ENCODE assay signal across 8 cellular contexts in the genomic region with DNA sequence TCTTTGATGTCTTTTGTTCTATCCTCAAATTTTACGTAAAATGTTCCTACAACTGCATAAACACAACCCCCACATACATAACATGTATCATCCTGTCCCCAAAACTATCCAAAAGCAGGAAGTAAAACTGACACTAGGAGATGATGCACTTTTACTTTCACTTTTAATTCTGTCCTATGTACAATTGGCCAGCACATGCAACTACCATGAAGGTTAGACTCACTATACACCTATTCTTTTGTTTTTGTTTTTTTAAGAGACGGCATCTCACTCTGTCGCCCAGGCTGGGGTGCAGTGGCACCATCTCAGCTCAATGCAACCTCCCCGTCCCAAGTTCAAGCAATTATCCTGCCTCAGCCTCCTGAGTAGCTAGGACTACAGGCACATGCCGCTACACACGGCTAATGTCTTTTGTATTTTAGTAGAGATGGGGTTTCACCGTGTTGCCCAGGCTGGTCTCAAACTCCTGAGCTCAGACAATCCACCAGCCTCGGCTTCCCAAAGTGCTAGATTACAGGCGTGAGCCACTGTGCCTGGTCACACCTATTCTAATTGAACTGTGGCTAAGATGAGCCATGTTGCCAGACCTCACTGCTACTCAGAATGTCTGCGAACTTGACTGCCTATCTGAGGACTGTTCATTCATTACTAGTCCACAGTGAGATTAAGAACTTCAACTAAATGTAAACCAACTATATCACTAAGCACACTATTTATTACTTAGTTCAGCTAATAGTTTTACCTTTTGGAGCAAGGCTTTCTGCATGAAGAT. TPM values are rescaled to one million over a fixed set of nuclear protein-coding genes. Genes with fewer than 3 reads are reported as not detected.
DNase-seq lines count a peak whose midpoint lies in the region; ATAC-seq and TF ChIP-seq lines count a peak whose summit lies in the region.

No MANE protein-coding gene starts in this region.

- no peaks in the 10 kb centered on the region for H3K27me3 Mint-ChIP-seq in CD8-positive, alpha-beta memory T cell
- H3K27me3 Mint-ChIP-seq in T-helper 17 cell, result no peaks in the 10 kb centered on the region

- no peaks in the 10 kb centered on the region for H3K9me3 ChIP-seq in CD8-positive, alpha-beta memory T cell (ENCODE audit: low read length)
- H3K9me3 ChIP-seq in T-helper 17 cell (ENCODE audit: control insufficient read depth, low read length, poor library complexity, severe bottlenecking) (no peaks in the 10 kb centered on the region), duodenal mucosa (ENCODE audit: control insufficient read depth in 1 of 2, low read length in 2 of 2) (no peaks in the 10 kb centered on the region), osteoblast (ENCODE audit: low read depth, low read length) (no peaks in the 10 kb centered on the region)

- POLR2A ChIA-PET in CD8-positive, alpha-beta memory T cell (lab: Charles Lee), result interaction anchor here (0.6 to 1.0 kb wide), 2 partner anchors 15 to 878 kb away, joined by 3 to 4 read pairs; no protein-coding TSS in a partner anchor

- peaks cover 0 to 13% (median 6%) of the 10 kb centered on the region in 3 donors for H3K36me3 Mint-ChIP-seq in CD8-positive, alpha-beta memory T cell
- H3K36me3 Mint-ChIP-seq in T-helper 17 cell (ENCODE audit: low read depth), result no peaks in the 10 kb centered on the region

- peaks cover 21% of the 10 kb centered on the region for H4K20me1 ChIP-seq in osteoblast (ENCODE audit: insufficient read depth, low read length)

- TF ChIP-seq CTCF in osteoblast (IDR thresholded peaks at IDR 0.05; ENCODE audit: extremely low read depth, low read depth, low read length), result no peak

- ATAC-seq in GM19455 (IDR thresholded peaks at IDR 0.05; ENCODE audit: unreplicated experiment) (peak; percentile 97), HG03442 (IDR thresholded peaks at IDR 0.05; ENCODE audit: unreplicated experiment) (peak; percentile 95), T-helper 17 cell (peak; percentile 94)

- CTCF ChIA-PET in CD8-positive, alpha-beta memory T cell (lab: Charles Lee), result interaction anchor here (1.4 to 2.0 kb wide), 2 partner anchors 9 to 51 kb away, joined by 3 to 10 read pairs; no protein-coding TSS in a partner anchor

- no peak overlapping the region for H2AFZ ChIP-seq in osteoblast (ENCODE audit: low read length)

- peak in 2 of 5 donors; percentile 64 to 67 for DNase-seq in CD8-positive, alpha-beta memory T cell
- DNase-seq in T-helper 17 cell (no peak), osteoblast (ENCODE audit: insufficient read length, low spot score, missing footprints) (no peak), NCI-H187 treated with DMSO at 0.1 percent for 48 hours (lab: John Stamatoyannopoulos, UW) (no peak), dedifferentiated amniotic fluid mesenchymal stem cell (ENCODE audit: extremely low spot score) (no peak)

- H3K36me3 ChIP-seq in CD8-positive, alpha-beta memory T cell (ENCODE audit: insufficient read depth, low read length), result no peaks in the 10 kb centered on the region
- peaks cover 0 to 5% of the 10 kb centered on the region in 2 donors for H3K36me3 ChIP-seq in duodenal mucosa (ENCODE audit: control insufficient read depth in 1 of 2, insufficient read depth in 2 of 2, low read length in 2 of 2)
- H3K36me3 ChIP-seq in osteoblast (ENCODE audit: insufficient read depth, low read length), result peaks cover 59% of the 10 kb centered on the region

- no peaks in the 10 kb centered on the region for H3K27me3 ChIP-seq in CD8-positive, alpha-beta memory T cell (ENCODE audit: insufficient read depth, low read length, poor library complexity, severe bottlenecking)
- H3K27me3 ChIP-seq in duodenal mucosa (ENCODE audit: control insufficient read depth in 1 of 2, insufficient read depth in 2 of 2, low read length in 2 of 2) (no peaks in the 10 kb centered on the region), osteoblast (ENCODE audit: insufficient read depth, low read length) (no peaks in the 10 kb centered on the region)

- peaks cover 10 to 22% (median 19%) of the 10 kb centered on the region in 3 donors for H3K4me1 Mint-ChIP-seq in CD8-positive, alpha-beta memory T cell
- peaks cover 17% of the 10 kb centered on the region for H3K4me1 Mint-ChIP-seq in T-helper 17 cell

- peaks cover 19% of the 10 kb centered on the region for H3K4me1 ChIP-seq in CD8-positive, alpha-beta memory T cell (ENCODE audit: insufficient read depth, low read length)
- H3K4me1 ChIP-seq in duodenal mucosa (ENCODE audit: control insufficient read depth in 1 of 2, insufficient read depth in 2 of 2, low read length in 2 of 2) (peaks cover 0 to 3% of the 10 kb centered on the region in 2 donors), osteoblast (ENCODE audit: insufficient read depth, low read length) (peaks cover 44% of the 10 kb centered on the region)

- H3K9ac ChIP-seq in duodenal mucosa (ENCODE audit: low read depth in 1 of 2, low read length in 2 of 2), result no peak overlapping the region

- H3K4me3 Mint-ChIP-seq in CD8-positive, alpha-beta memory T cell, result peak overlapping the region; percentile 72 to 93 (median 81)
- peak overlapping the region; percentile 79 for H3K4me3 Mint-ChIP-seq in T-helper 17 cell

- H3K9me3 Mint-ChIP-seq in CD8-positive, alpha-beta memory T cell, result no peaks in the 10 kb centered on the region

- peak overlapping the region; percentile 49 for H3K4me2 ChIP-seq in osteoblast (ENCODE audit: insufficient read depth, low read length)

- H3K4me3 ChIP-seq in CD8-positive, alpha-beta memory T cell (ENCODE audit: low read length), result peak overlapping the region; percentile 57
- peak overlapping the region; percentile 10 to 26 for H3K4me3 ChIP-seq in duodenal mucosa (ENCODE audit: low read depth in 1 of 2, low read length in 2 of 2)
- no peak overlapping the region for H3K4me3 ChIP-seq in osteoblast (ENCODE audit: insufficient read depth, low read length)

- H3K27ac ChIP-seq in CD8-positive, alpha-beta memory T cell (ENCODE audit: low read depth, low read length), result peak overlapping the region; percentile 56
- no peak overlapping the region for H3K27ac ChIP-seq in duodenal mucosa (ENCODE audit: low read depth, low read length)
- peak overlapping the region; percentile 84 for H3K27ac ChIP-seq in osteoblast (ENCODE audit: low read depth, low read length)

- peaks cover 85% of the 10 kb centered on the region for H3K79me2 ChIP-seq in osteoblast (ENCODE audit: insufficient read depth, low read length)

- H3K27ac Mint-ChIP-seq in CD8-positive, alpha-beta memory T cell, result peak overlapping the region; percentile 85 to 99 (median 94)
- H3K27ac Mint-ChIP-seq in T-helper 17 cell, result peak overlapping the region; percentile 93

RNA-seq across cellular contexts. Expression of a gene that starts 48.0 kb away (rescaled TPM):
- 10 to 100 TPM; 48.5 to 54.6 TPM for total RNA-seq in CD8-positive, alpha-beta memory T cell
- 43.8 TPM for polyA plus RNA-seq in CD8-positive, alpha-beta memory T cell
- total RNA-seq in T-helper 17 cell (10 to 100 TPM; 29.4 to 38.5 TPM), osteoblast (34.2 and 44.2 TPM in 2 replicates)
